Comparison of ENCODE assay signal across 11 cellular contexts in genomic region chrX:154718607-154719006, GRCh38. TPM values are rescaled to one million over a fixed set of nuclear protein-coding genes. Genes with fewer than 3 reads are reported as not detected.
A peak's percentile ranks its signal among the peaks of the same experiment; 100 is the strongest.
DNase-seq lines count a peak whose midpoint lies in the region; ATAC-seq and TF ChIP-seq lines count a peak whose summit lies in the region.
"Had no signal": no experiment of that assay in that cellular context is flagged by ENCODE, and none has a peak within 500 bp of the region (broad histone marks: within the 10 kb centered on the region; RNA-seq: fewer than 3 reads in every experiment).

No MANE protein-coding gene starts in this region.

- no peak for TF ChIP-seq CTCF in NB4 (IDR thresholded peaks at IDR 0.05; ENCODE audit: low read depth, low read length)

- H3K4me3 ChIP-seq in NB4 (ENCODE audit: low read depth, low read length): peak overlapping the region; percentile 36
- H3K4me3 ChIP-seq: GM23248 had no signal

- POLR2A ChIA-PET in activated CD4-positive, alpha-beta T cell treated with anti-CD3 and anti-CD28 coated beads for 36 hours (lab: Charles Lee): interaction anchor here (1.6 kb wide), 1 partner anchor 30 kb away, joined by 3 read pairs; no protein-coding TSS in a partner anchor

- H3K27me3 Mint-ChIP-seq in activated CD4-positive, alpha-beta T cell treated with anti-CD3 and anti-CD28 coated beads for 36 hours: no peaks in the 10 kb centered on the region
- H3K27me3 Mint-ChIP-seq in activated T-helper 2 cell treated with anti-CD3 and anti-CD28 coated beads, Interferon-gamma antibody, Interleukin-2, Interleukin-4, amounts not matched to agents 10 μg/mL and 5 μg/mL and 100 μg/mL, durations not matched to agents 14 hours and 24 hours and 36 hours (ENCODE audit: low read depth): no peaks in the 10 kb centered on the region
- peaks cover 0 to 5% of the 10 kb centered on the region in 2 donors for H3K27me3 Mint-ChIP-seq in natural killer cell treated with Interleukin-12 subunit alpha and Interleukin-12 subunit beta and Interleukin-15 and Interleukin-18, amount 100 ng/mL, for 72 hours

- no peak for DNase-seq in activated CD4-positive, alpha-beta T cell treated with anti-CD3 and anti-CD28 coated beads for 36 hours
- DNase-seq in activated CD4-positive, alpha-beta T cell treated with anti-CD3 and anti-CD28 coated beads for 4 hours: no peak
- DNase-seq in NB4 (ENCODE audit: low read depth): peak; percentile 59
- no peak for DNase-seq in activated T-helper 2 cell treated with anti-CD3 and anti-CD28 coated beads, Interferon-gamma antibody, Interleukin-2, Interleukin-4, amounts not matched to agents 10 μg/mL and 5 μg/mL and 100 μg/mL, durations not matched to agents 14 hours and 24 hours and 36 hours (ENCODE audit: low spot score)
- no peak for DNase-seq in natural killer cell treated with Interleukin-12 subunit alpha and Interleukin-12 subunit beta and Interleukin-15 and Interleukin-18, amount 100 ng/mL, for 72 hours (ENCODE audit: low spot score)
- no peak for DNase-seq in AG08395 (ENCODE audit: low spot score)
- no peak for DNase-seq in NCI-H2081 (lab: John Stamatoyannopoulos, UW)
- DNase-seq in NCI-H2227 treated with DMSO at 0.1 percent for 48 hours (lab: John Stamatoyannopoulos, UW): no peak
- DNase-seq: NCI-H510A, nephron progenitor cell had no signal

- H3K9me3 Mint-ChIP-seq in activated CD4-positive, alpha-beta T cell treated with anti-CD3 and anti-CD28 coated beads for 36 hours (ENCODE audit: low read depth): peaks cover 2% of the 10 kb centered on the region
- H3K9me3 Mint-ChIP-seq in activated T-helper 2 cell treated with anti-CD3 and anti-CD28 coated beads, Interferon-gamma antibody, Interleukin-2, Interleukin-4, amounts not matched to agents 10 μg/mL and 5 μg/mL and 100 μg/mL, durations not matched to agents 14 hours and 24 hours and 36 hours: peaks cover 5% of the 10 kb centered on the region
- no peaks in the 10 kb centered on the region for H3K9me3 Mint-ChIP-seq in natural killer cell treated with Interleukin-12 subunit alpha and Interleukin-12 subunit beta and Interleukin-15 and Interleukin-18, amount 100 ng/mL, for 72 hours

- no peaks in the 10 kb centered on the region for H3K36me3 Mint-ChIP-seq in activated CD4-positive, alpha-beta T cell treated with anti-CD3 and anti-CD28 coated beads for 36 hours (ENCODE audit: low read depth)
- H3K36me3 Mint-ChIP-seq in activated T-helper 2 cell treated with anti-CD3 and anti-CD28 coated beads, Interferon-gamma antibody, Interleukin-2, Interleukin-4, amounts not matched to agents 10 μg/mL and 5 μg/mL and 100 μg/mL, durations not matched to agents 14 hours and 24 hours and 36 hours (ENCODE audit: low read depth): peaks cover 23% of the 10 kb centered on the region
- peaks cover 5% of the 10 kb centered on the region for H3K36me3 Mint-ChIP-seq in natural killer cell treated with Interleukin-12 subunit alpha and Interleukin-12 subunit beta and Interleukin-15 and Interleukin-18, amount 100 ng/mL, for 72 hours

- intact Hi-C loops in activated CD4-positive, alpha-beta T cell treated with anti-CD3 and anti-CD28 coated beads for 36 hours (cut with DNase I, micrococcal nuclease): loop anchor here (2.0 to 5.0 kb wide), 3 partner anchors 30 to 124 kb away; partner anchors contain the start of gene DKC1 (in 1 of the 2)
- intact Hi-C loops in activated T-helper 2 cell treated with anti-CD3 and anti-CD28 coated beads, Interferon-gamma antibody, Interleukin-2, Interleukin-4, amounts not matched to agents 10 μg/mL and 5 μg/mL and 100 μg/mL, durations not matched to agents 14 hours and 24 hours and 36 hours (cut with micrococcal nuclease): loop anchor here (1.0 to 5.0 kb wide), 4 partner anchors 17 to 1164 kb away; partner anchors contain the start of gene VAMP7

- no peak overlapping the region for H3K4me3 Mint-ChIP-seq in activated CD4-positive, alpha-beta T cell treated with anti-CD3 and anti-CD28 coated beads for 36 hours
- H3K4me3 Mint-ChIP-seq in activated T-helper 2 cell treated with anti-CD3 and anti-CD28 coated beads, Interferon-gamma antibody, Interleukin-2, Interleukin-4, amounts not matched to agents 10 μg/mL and 5 μg/mL and 100 μg/mL, durations not matched to agents 14 hours and 24 hours and 36 hours (ENCODE audit: low read depth): peak overlapping the region; percentile 9
- H3K4me3 Mint-ChIP-seq in natural killer cell treated with Interleukin-12 subunit alpha and Interleukin-12 subunit beta and Interleukin-15 and Interleukin-18, amount 100 ng/mL, for 72 hours: peak overlapping the region; percentile 87
- H3K4me3 Mint-ChIP-seq: nephron progenitor cell had no signal

- H3K27ac Mint-ChIP-seq in activated CD4-positive, alpha-beta T cell treated with anti-CD3 and anti-CD28 coated beads for 36 hours: peak overlapping the region; percentile 88
- peak overlapping the region; percentile 71 for H3K27ac Mint-ChIP-seq in activated T-helper 2 cell treated with anti-CD3 and anti-CD28 coated beads, Interferon-gamma antibody, Interleukin-2, Interleukin-4, amounts not matched to agents 10 μg/mL and 5 μg/mL and 100 μg/mL, durations not matched to agents 14 hours and 24 hours and 36 hours
- peak overlapping the region; percentile 95 to 99 for H3K27ac Mint-ChIP-seq in natural killer cell treated with Interleukin-12 subunit alpha and Interleukin-12 subunit beta and Interleukin-15 and Interleukin-18, amount 100 ng/mL, for 72 hours
- H3K27ac Mint-ChIP-seq: nephron progenitor cell had no signal

- ATAC-seq in activated CD4-positive, alpha-beta T cell treated with anti-CD3 and anti-CD28 coated beads for 36 hours: no peak
- no peak for ATAC-seq in natural killer cell treated with Interleukin-12 subunit alpha and Interleukin-12 subunit beta and Interleukin-15 and Interleukin-18, amount 100 ng/mL, for 72 hours

- CTCF ChIA-PET in activated CD4-positive, alpha-beta T cell treated with anti-CD3 and anti-CD28 coated beads for 36 hours (lab: Charles Lee): interaction anchor here (1.1 to 4.8 kb wide), 4 partner anchors 16 to 30 kb away, joined by 3 to 58 read pairs (median 4); partner anchors contain the start of gene GAB3

- peaks cover 43% of the 10 kb centered on the region for H3K4me1 Mint-ChIP-seq in activated CD4-positive, alpha-beta T cell treated with anti-CD3 and anti-CD28 coated beads for 36 hours
- peaks cover 52% of the 10 kb centered on the region for H3K4me1 Mint-ChIP-seq in activated T-helper 2 cell treated with anti-CD3 and anti-CD28 coated beads, Interferon-gamma antibody, Interleukin-2, Interleukin-4, amounts not matched to agents 10 μg/mL and 5 μg/mL and 100 μg/mL, durations not matched to agents 14 hours and 24 hours and 36 hours (ENCODE audit: low read depth)
- peaks cover 59 to 67% of the 10 kb centered on the region in 2 donors for H3K4me1 Mint-ChIP-seq in natural killer cell treated with Interleukin-12 subunit alpha and Interleukin-12 subunit beta and Interleukin-15 and Interleukin-18, amount 100 ng/mL, for 72 hours (ENCODE audit: low read depth in 2 of 2)

- TF ChIP-seq POLR2A in NB4 (IDR thresholded peaks at IDR 0.05; ENCODE audit: extremely low read depth, insufficient read length): no peak

RNA-seq across cellular contexts. Expression of gene GAB3, which starts 32.3 kb away (rescaled TPM):
- 1 to 10 TPM; 2.1 to 2.9 TPM for total RNA-seq in activated CD4-positive, alpha-beta T cell treated with anti-CD3 and anti-CD28 coated beads for 36 hours
- total RNA-seq in activated T-helper 2 cell treated with anti-CD3 and anti-CD28 coated beads, Interferon-gamma antibody, Interleukin-2, Interleukin-4, amounts not matched to agents 10 μg/mL and 5 μg/mL and 100 μg/mL, durations not matched to agents 14 hours and 24 hours and 36 hours: 4.3 and 4.5 TPM in 2 replicates
- total RNA-seq in natural killer cell treated with Interleukin-12 subunit alpha and Interleukin-12 subunit beta and Interleukin-15 and Interleukin-18, amount 100 ng/mL, for 72 hours: 10 to 100 TPM; 20.3 to 28.3 TPM

RNA-seq across cellular contexts. Expression of gene DKC1, which starts 44.1 kb away (rescaled TPM):
- 100 to 1,000 TPM; 126 to 130 TPM for total RNA-seq in activated CD4-positive, alpha-beta T cell treated with anti-CD3 and anti-CD28 coated beads for 36 hours
- 150 TPM in 2 replicates for total RNA-seq in activated T-helper 2 cell treated with anti-CD3 and anti-CD28 coated beads, Interferon-gamma antibody, Interleukin-2, Interleukin-4, amounts not matched to agents 10 μg/mL and 5 μg/mL and 100 μg/mL, durations not matched to agents 14 hours and 24 hours and 36 hours
- total RNA-seq in natural killer cell treated with Interleukin-12 subunit alpha and Interleukin-12 subunit beta and Interleukin-15 and Interleukin-18, amount 100 ng/mL, for 72 hours: 100 to 1,000 TPM in 1 of 2 donors, 10 to 100 TPM in 1; 91.6 to 173 TPM
